8 cellular contexts compared by ENCODE assay signal in genomic region chr14:23294734-23295561, GRCh38. TPM values are rescaled to one million over a fixed set of nuclear protein-coding genes. Genes with fewer than 3 reads are reported as not detected.
DNase-seq lines count a peak whose midpoint lies in the region; ATAC-seq, FAIRE-seq and TF ChIP-seq lines count a peak whose summit lies in the region.

No MANE protein-coding gene starts in this region.

- no peaks in the 10 kb centered on the region for H3K27me3 ChIP-seq in CD4-positive, alpha-beta memory T cell (ENCODE audit: insufficient read depth, low read length)
- H3K27me3 ChIP-seq in effector memory CD4-positive, alpha-beta T cell (replicated peaks; ENCODE audit: control insufficient read depth, insufficient read depth, low read length, poor library complexity, severe bottlenecking), result no peaks in the 10 kb centered on the region
- no peaks in the 10 kb centered on the region for H3K27me3 ChIP-seq in tibial nerve

- no peak for FAIRE-seq in GM12891 (lab: Jason Lieb, UNC)

- H3K27ac ChIP-seq in CD4-positive, alpha-beta memory T cell (ENCODE audit: low read depth, low read length), result no peak overlapping the region
- H3K27ac ChIP-seq in effector memory CD4-positive, alpha-beta T cell (ENCODE audit: insufficient read depth, low read length, poor library complexity, severe bottlenecking), result no peak overlapping the region
- peak overlapping the region in 2 of 4 donors; percentile 27 to 30 for H3K27ac ChIP-seq in tibial nerve

- peaks cover 20% of the 10 kb centered on the region for H3K4me1 ChIP-seq in CD4-positive, alpha-beta memory T cell (ENCODE audit: insufficient read depth, low read length)
- H3K4me1 ChIP-seq in effector memory CD4-positive, alpha-beta T cell (ENCODE audit: control insufficient read depth, insufficient read depth, low read length, poor library complexity, severe bottlenecking), result peaks cover 10% of the 10 kb centered on the region
- H3K4me1 ChIP-seq in tibial nerve, result peaks cover 0 to 38% (median 16%) of the 10 kb centered on the region in 4 donors

- no peaks in the 10 kb centered on the region for H3K27me3 Mint-ChIP-seq in CD4-positive, alpha-beta memory T cell
- H3K27me3 Mint-ChIP-seq in activated CD8-positive, alpha-beta T cell treated with anti-CD3 and anti-CD28 coated beads, Interleukin-2, amount 10 ng/mL, durations not matched to agents 7 days and 5 days (ENCODE audit: low read depth), result no peaks in the 10 kb centered on the region

- H3K36me3 ChIP-seq in CD4-positive, alpha-beta memory T cell (ENCODE audit: insufficient read depth, low read length), result no peaks in the 10 kb centered on the region
- no peaks in the 10 kb centered on the region for H3K36me3 ChIP-seq in effector memory CD4-positive, alpha-beta T cell (ENCODE audit: control insufficient read depth, insufficient read depth, low read length)
- peaks cover 0 to 26% (median 0%) of the 10 kb centered on the region in 3 donors for H3K36me3 ChIP-seq in tibial nerve

- H3K27ac Mint-ChIP-seq in CD4-positive, alpha-beta memory T cell, result peak overlapping the region; percentile 4 to 97 (median 80)
- H3K27ac Mint-ChIP-seq in activated CD8-positive, alpha-beta T cell treated with anti-CD3 and anti-CD28 coated beads, Interleukin-2, amount 10 ng/mL, durations not matched to agents 7 days and 5 days, result peak overlapping the region; percentile 21

- POLR2A ChIA-PET in CD4-positive, alpha-beta memory T cell (lab: Charles Lee; ENCODE audit: partially characterized antibody), result interaction anchor here (0.6 to 4.5 kb wide), 4 partner anchors 9 to 200 kb away, joined by 4 to 23 read pairs (median 10); partner anchors contain the start of genes ACIN1, C14orf119, HOMEZ and PABPN1
- POLR2A ChIA-PET in activated CD8-positive, alpha-beta T cell treated with anti-CD3 and anti-CD28 coated beads, Interleukin-2, amount 10 ng/mL, durations not matched to agents 7 days and 5 days (lab: Charles Lee), result interaction anchor here (1.9 kb wide), 1 partner anchor 26 kb away, joined by 8 read pairs; the partner anchor contains the start of gene PABPN1

- H3K4me1 Mint-ChIP-seq in CD4-positive, alpha-beta memory T cell, result peaks cover 11 to 20% (median 17%) of the 10 kb centered on the region in 4 donors
- H3K4me1 Mint-ChIP-seq in activated CD8-positive, alpha-beta T cell treated with anti-CD3 and anti-CD28 coated beads, Interleukin-2, amount 10 ng/mL, durations not matched to agents 7 days and 5 days (ENCODE audit: low read depth), result peaks cover 22% of the 10 kb centered on the region

- 31% methylated on average over 24 of the region's 24 CpGs for WGBS in tibial nerve, 2 donors

- DNase-seq in CD4-positive, alpha-beta memory T cell, result peak; percentile 48 to 75 (median 74)
- DNase-seq in HFF-Myc (ENCODE audit: extremely low read depth, low read depth) (no peak), NCI-H82 treated with DMSO at 0.1 percent for 48 hours (lab: John Stamatoyannopoulos, UW; ENCODE audit: unreplicated experiment) (peak; percentile 91), mucosa of gallbladder (ENCODE audit: low spot score) (peak; percentile 23), tibial nerve (ENCODE audit: low spot score in 2 of 2) (peak in 1 of 2 donors; percentile 47), GM12891 (ENCODE audit: insufficient read length, low spot score) (no peak)
- peak; percentile 65 for DNase-seq in activated CD8-positive, alpha-beta T cell treated with anti-CD3 and anti-CD28 coated beads, Interleukin-2, amount 10 ng/mL, durations not matched to agents 7 days and 5 days
- DNase-seq in effector memory CD4-positive, alpha-beta T cell, result peak; percentile 20 to 43 (median 27)

- no peak for TF ChIP-seq EP300 in tibial nerve (IDR thresholded peaks at IDR 0.05)

- TF ChIP-seq POLR2A in tibial nerve (IDR thresholded peaks at IDR 0.05) (no peak), GM12891 (IDR thresholded peaks at IDR 0.05; ENCODE audit: low read depth, low read length) (no peak)

- peak overlapping the region; percentile 18 to 77 (median 40) for H3K4me3 Mint-ChIP-seq in CD4-positive, alpha-beta memory T cell
- H3K4me3 Mint-ChIP-seq in activated CD8-positive, alpha-beta T cell treated with anti-CD3 and anti-CD28 coated beads, Interleukin-2, amount 10 ng/mL, durations not matched to agents 7 days and 5 days, result no peak overlapping the region

- H3K4me3 ChIP-seq in CD4-positive, alpha-beta memory T cell (ENCODE audit: low read length in 2 of 2), result no peak overlapping the region
- H3K4me3 ChIP-seq in HFF-Myc (replicated peaks; ENCODE audit: low read depth, low read length) (no peak overlapping the region), tibial nerve (no peak overlapping the region)
- no peak overlapping the region for H3K4me3 ChIP-seq in effector memory CD4-positive, alpha-beta T cell (ENCODE audit: insufficient read depth, low read depth, low read length, poor library complexity, severe bottlenecking)

- TF ChIP-seq CTCF in HFF-Myc (IDR thresholded peaks at IDR 0.05; ENCODE audit: low read depth, low read length, missing control alignments), result peak; percentile 88
- peak; percentile 66 to 94 (median 71) for TF ChIP-seq CTCF in tibial nerve (IDR thresholded peaks at IDR 0.05)

- ATAC-seq in activated CD8-positive, alpha-beta T cell treated with anti-CD3 and anti-CD28 coated beads, Interleukin-2, amount 10 ng/mL, durations not matched to agents 7 days and 5 days, result peak; percentile 84

- intact Hi-C loops in CD4-positive, alpha-beta memory T cell (cut with micrococcal nuclease), result loop anchor here (1.0 kb wide), 2 partner anchors 9 to 30 kb away; partner anchors contain the start of gene HOMEZ

- H3K9me3 ChIP-seq in CD4-positive, alpha-beta memory T cell (ENCODE audit: control insufficient read depth in 1 of 2, low read length in 2 of 2), result no peaks in the 10 kb centered on the region
- H3K9me3 ChIP-seq in effector memory CD4-positive, alpha-beta T cell (ENCODE audit: control insufficient read depth, low read length), result no peaks in the 10 kb centered on the region
- H3K9me3 ChIP-seq in tibial nerve, result no peaks in the 10 kb centered on the region

- CTCF ChIA-PET in CD4-positive, alpha-beta memory T cell (lab: Charles Lee; ENCODE audit: partially characterized antibody), result interaction anchor here (0.6 to 3.9 kb wide), 22 partner anchors 8 to 261 kb away, joined by 3 to 38 read pairs (median 4); partner anchors contain the start of genes HOMEZ and PABPN1
- CTCF ChIA-PET in activated CD8-positive, alpha-beta T cell treated with anti-CD3 and anti-CD28 coated beads, Interleukin-2, amount 10 ng/mL, durations not matched to agents 7 days and 5 days (lab: Charles Lee), result interaction anchor here (1.0 to 4.1 kb wide), 11 partner anchors 9 to 200 kb away, joined by 3 to 34 read pairs (median 6); partner anchors contain the start of genes ACIN1, C14orf119, CEBPE and HOMEZ

- peaks cover 0 to 1% (median 0%) of the 10 kb centered on the region in 8 donors for H3K9me3 Mint-ChIP-seq in CD4-positive, alpha-beta memory T cell
- no peaks in the 10 kb centered on the region for H3K9me3 Mint-ChIP-seq in activated CD8-positive, alpha-beta T cell treated with anti-CD3 and anti-CD28 coated beads, Interleukin-2, amount 10 ng/mL, durations not matched to agents 7 days and 5 days (ENCODE audit: insufficient read depth)

- peaks cover 4 to 22% of the 10 kb centered on the region in 2 donors for H3K36me3 Mint-ChIP-seq in CD4-positive, alpha-beta memory T cell
- H3K36me3 Mint-ChIP-seq in activated CD8-positive, alpha-beta T cell treated with anti-CD3 and anti-CD28 coated beads, Interleukin-2, amount 10 ng/mL, durations not matched to agents 7 days and 5 days (ENCODE audit: low read depth), result peaks cover 27% of the 10 kb centered on the region

TF ChIP-seq in GM12891, 5 proteins besides CTCF, POLR2A, EP300 and RAD21:
- TF ChIP-seq PAX5 (IDR thresholded peaks at IDR 0.05; ENCODE audit: insufficient read depth, low read length, severe bottlenecking), result no peak
- TF ChIP-seq POU2F2 (IDR thresholded peaks at IDR 0.05; ENCODE audit: low read depth, low read length), result no peak
- TF ChIP-seq SPI1 (IDR thresholded peaks at IDR 0.05; ENCODE audit: low read depth, low read length), result no peak
- no peak for TF ChIP-seq TAF1 (IDR thresholded peaks at IDR 0.05; ENCODE audit: low read depth, low read length)
- no peak for TF ChIP-seq POLR2AphosphoS5 (IDR thresholded peaks at IDR 0.05; ENCODE audit: low read depth, low read length)

RNA-seq across cellular contexts. Expression of gene PPP1R3E, which starts 7.7 kb away (rescaled TPM):
- 10 to 100 TPM; 82.3 to 87.3 TPM for total RNA-seq in CD4-positive, alpha-beta memory T cell
- 1 to 10 TPM; 1.3 to 2.9 TPM for polyA plus RNA-seq in CD4-positive, alpha-beta memory T cell
- total RNA-seq in activated CD8-positive, alpha-beta T cell treated with anti-CD3 and anti-CD28 coated beads, Interleukin-2, amount 10 ng/mL, durations not matched to agents 7 days and 5 days, result 10 to 100 TPM; 22.6 to 28.3 TPM
- 24.4 TPM for total RNA-seq in mucosa of gallbladder
- 10 to 100 TPM; 15.0 to 29.1 (median 19.2) TPM for total RNA-seq in tibial nerve
- polyA plus RNA-seq in GM12891 (2012; ENCODE audit: low read depth, missing spikeins), result 6.5 TPM

RNA-seq across cellular contexts. Expression of gene HOMEZ, which starts 9.0 kb away (rescaled TPM):
- total RNA-seq in CD4-positive, alpha-beta memory T cell, result 10 to 100 TPM; 21.0 to 21.7 TPM
- 1 to 10 TPM; 1.5 to 5.7 TPM for polyA plus RNA-seq in CD4-positive, alpha-beta memory T cell
- total RNA-seq in activated CD8-positive, alpha-beta T cell treated with anti-CD3 and anti-CD28 coated beads, Interleukin-2, amount 10 ng/mL, durations not matched to agents 7 days and 5 days, result 1 to 10 TPM; 7.8 to 9.2 TPM
- total RNA-seq in mucosa of gallbladder (26.0 TPM), tibial nerve (10 to 100 TPM in 2 of 4 donors, 1 to 10 TPM in 2; 7.5 to 35.2 (median 10.2) TPM)
- 6.5 TPM for polyA plus RNA-seq in GM12891 (2012; ENCODE audit: low read depth, missing spikeins)

RNA-seq across cellular contexts. Expression of gene BCL2L2, which starts 11.7 kb away (rescaled TPM):
- 1 to 10 TPM; 2.0 to 3.6 TPM for total RNA-seq in CD4-positive, alpha-beta memory T cell
- not detected for polyA plus RNA-seq in CD4-positive, alpha-beta memory T cell
- 1 to 10 TPM; 2.2 to 2.9 TPM for total RNA-seq in activated CD8-positive, alpha-beta T cell treated with anti-CD3 and anti-CD28 coated beads, Interleukin-2, amount 10 ng/mL, durations not matched to agents 7 days and 5 days
- 54.2 TPM for total RNA-seq in mucosa of gallbladder
- 10 to 100 TPM; 49.8 to 87.3 (median 56.5) TPM for total RNA-seq in tibial nerve
- 11.7 TPM for polyA plus RNA-seq in GM12891 (2012; ENCODE audit: low read depth, missing spikeins)

RNA-seq across cellular contexts. Expression of gene PABPN1, which starts 26.3 kb away (rescaled TPM):
- total RNA-seq in CD4-positive, alpha-beta memory T cell, result 100 to 1,000 TPM; 194 to 196 TPM
- 100 to 1,000 TPM in 1 of 2 donors, 10 to 100 TPM in 1; 91.7 to 125 TPM for polyA plus RNA-seq in CD4-positive, alpha-beta memory T cell
- total RNA-seq in activated CD8-positive, alpha-beta T cell treated with anti-CD3 and anti-CD28 coated beads, Interleukin-2, amount 10 ng/mL, durations not matched to agents 7 days and 5 days, result 100 to 1,000 TPM; 200 to 210 TPM
- total RNA-seq in mucosa of gallbladder, result 186 TPM
- 10 to 100 TPM; 52.1 to 80.8 (median 64.5) TPM for total RNA-seq in tibial nerve
- 128 TPM for polyA plus RNA-seq in GM12891 (2012; ENCODE audit: low read depth, missing spikeins)

RNA-seq across cellular contexts. Expression of gene RNF212B, which starts 57.2 kb away (rescaled TPM):
- total RNA-seq in CD4-positive, alpha-beta memory T cell, result not detected
- polyA plus RNA-seq in CD4-positive, alpha-beta memory T cell, result not detected
- not detected for total RNA-seq in activated CD8-positive, alpha-beta T cell treated with anti-CD3 and anti-CD28 coated beads, Interleukin-2, amount 10 ng/mL, durations not matched to agents 7 days and 5 days
- total RNA-seq in mucosa of gallbladder, result 0.20 TPM
- not detected for total RNA-seq in tibial nerve
- polyA plus RNA-seq in GM12891 (2012; ENCODE audit: low read depth, missing spikeins), result not detected

Comparison
In these comparisons a context has a peak if more than half of its experiments do, and no peak if none do; other contexts are left out.
1. DNase-seq: peak in CD4-positive, alpha-beta memory T cell (5 of 5), NCI-H82 treated with DMSO at 0.1 percent for 48 hours (single experiment), activated CD8-positive, alpha-beta T cell treated with anti-CD3 and anti-CD28 coated beads, Interleukin-2, amount 10 ng/mL, durations not matched to agents 7 days and 5 days (single experiment), effector memory CD4-positive, alpha-beta T cell (3 of 3) and mucosa of gallbladder (single experiment); none in HFF-Myc (single experiment) and GM12891 (single experiment).
2. RNA of gene BCL2L2, which starts 11.7 kb away (total RNA-seq): 49.8 to 87.3 TPM in tibial nerve and 54.2 TPM in mucosa of gallbladder (single experiment); 2.0 to 3.6 TPM in CD4-positive, alpha-beta memory T cell and 2.2 to 2.9 TPM in activated CD8-positive, alpha-beta T cell treated with anti-CD3 and anti-CD28 coated beads, Interleukin-2, amount 10 ng/mL, durations not matched to agents 7 days and 5 days; every median in the first group is over 10 times any median in the second.